1 cellular context compared by ENCODE assay signal in the genomic region with DNA sequence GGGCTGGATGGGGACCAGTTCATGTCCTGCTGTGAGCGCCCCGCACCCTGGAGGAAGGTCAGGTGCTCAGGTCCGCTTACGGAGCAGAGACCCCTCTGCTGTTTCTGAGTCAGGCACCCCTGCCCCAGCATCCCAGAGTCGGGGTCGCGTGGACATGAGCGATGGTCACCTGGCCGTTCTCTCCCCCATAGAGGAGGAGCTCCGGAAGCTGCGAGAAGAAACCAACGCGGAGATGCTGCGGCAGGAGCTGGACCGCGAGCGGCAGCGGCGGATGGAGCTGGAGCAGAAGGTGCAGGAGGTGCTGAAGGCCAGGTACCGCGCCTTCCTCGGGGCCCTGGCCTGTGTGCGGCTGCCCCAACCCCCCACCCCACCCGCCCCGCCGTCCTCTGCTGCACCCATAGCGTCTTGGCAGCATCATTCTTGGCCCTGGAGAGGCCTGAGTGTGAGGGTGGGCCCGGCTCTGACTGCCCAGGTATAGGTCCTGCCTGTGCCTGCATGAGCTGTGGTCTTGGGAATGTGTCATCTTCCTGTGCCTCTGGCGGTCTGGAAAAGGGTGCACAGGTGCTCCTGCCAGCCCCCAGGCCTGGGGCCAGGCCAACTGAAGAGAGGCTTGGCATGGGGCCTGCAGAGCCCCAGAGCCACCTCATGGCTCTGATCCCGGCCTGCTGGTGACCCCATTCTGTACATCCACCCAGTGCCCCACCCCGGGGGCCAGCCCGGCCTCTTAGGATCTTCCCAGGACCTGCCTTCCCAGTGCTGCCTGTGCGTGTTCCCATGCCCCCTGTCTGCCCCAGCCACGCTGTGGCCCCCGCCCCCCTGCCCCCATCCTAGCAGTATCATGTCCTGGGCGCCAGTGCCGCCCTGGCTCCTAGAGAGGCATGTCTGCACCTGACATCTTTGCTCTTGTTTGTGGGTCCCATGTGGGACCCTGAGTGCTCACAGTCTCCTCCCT.
TF ChIP-seq lines count a peak whose summit lies in the region.

No MANE protein-coding gene starts in this region.

TF ChIP-seq in H1, 55 proteins besides CTCF, POLR2A, EP300 and RAD21:
- TF ChIP-seq KDM4A (IDR thresholded peaks at IDR 0.05; ENCODE audit: low read depth, low read length, severe bottlenecking) = no peak
- TF ChIP-seq GABPA (IDR thresholded peaks at IDR 0.05; ENCODE audit: borderline replicate concordance, insufficient read depth, low read length) = no peak
- TF ChIP-seq RFX5 (IDR thresholded peaks at IDR 0.05; ENCODE audit: borderline replicate concordance, low read depth, low read length) = no peak
- TF ChIP-seq USF2 (IDR thresholded peaks at IDR 0.05; ENCODE audit: low read length) = no peak
- TF ChIP-seq BRCA1 (IDR thresholded peaks at IDR 0.05; ENCODE audit: low read depth, low read length) = no peak
TF ChIP-seq in H1: peak in this region for 0.
